9 cellular contexts compared by ENCODE assay signal in genomic region chr1:7928247-7928646, GRCh38. TPM values are rescaled to one million over a fixed set of nuclear protein-coding genes. Genes with fewer than 3 reads are reported as not detected.
"Had no signal": no experiment of that assay in that cellular context is flagged by ENCODE, and none has a peak within 500 bp of the region (broad histone marks: within the 10 kb centered on the region; RNA-seq: fewer than 3 reads in every experiment).

No MANE protein-coding gene starts in this region.

- ATAC-seq: GM23338, HepG2 had no signal

- H3K27ac ChIP-seq: HL-60 had no signal

- H3K4me2 ChIP-seq: GM23338 had no signal

- H2AFZ ChIP-seq: GM23338 had no signal

- H3K4me1 Mint-ChIP-seq: GM23338, H9 had no signal

- H3K4me3 Mint-ChIP-seq: GM23338, H9, HFFc6, IgD-negative memory B cell had no signal

- DNase-seq: H9, HCEC 1CT, HFFc6 had no signal

- H3K4me3 ChIP-seq: GM23338 had no signal

- FAIRE-seq: H1, H54, HepG2 had no signal

- H3K9me3 Mint-ChIP-seq: GM23338, H9, HFFc6, IgD-negative memory B cell had no signal

- H3K27ac Mint-ChIP-seq: GM23338, H9, HFFc6, IgD-negative memory B cell had no signal

RNA-seq across cellular contexts. Expression of gene TNFRSF9, which starts 12.4 kb away (rescaled TPM):
- total RNA-seq: GM23338, H1, H9, HFFc6 had no signal
- polyA plus RNA-seq: GM23338, H1, HepG2, IgD-negative memory B cell had no signal
